In genomic region chr5:139197710-139198669, GRCh38 we compare ENCODE assay signal across 8 cellular contexts. TPM values are rescaled to one million over a fixed set of nuclear protein-coding genes. Genes with fewer than 3 reads are reported as not detected.
DNase-seq lines count a peak whose midpoint lies in the region; ATAC-seq, FAIRE-seq and TF ChIP-seq lines count a peak whose summit lies in the region.

SIL1 (minus strand) TSS chr5:139198368; CDS start chr5:139127843, 70,525 bp downstream.

- H3K79me2 ChIP-seq in Karpas-422 (ENCODE audit: low read length): peaks cover 18% of the 10 kb centered on the region

- 0 out of 2 replicates have a peak within 1 kb of the TSS, but pooled peaks have one; percentile 2 for H3K27ac ChIP-seq in Karpas-422 (ENCODE audit: low read length)
- H3K27ac ChIP-seq in esophagus muscularis mucosa (replicated peaks in 1 of 4): peak within 1 kb of the TSS; percentile 93 to 95 (median 93)
- peak within 1 kb of the TSS; percentile 99 for H3K27ac ChIP-seq in muscle layer of duodenum (ENCODE audit: low read length)

- no peaks in the 10 kb centered on the region for H3K27me3 Mint-ChIP-seq in activated T-cell treated with anti-CD3 and anti-CD28 coated beads, Interleukin-2, amount 50 U/mL, for 72 hours (ENCODE audit: low read depth)

- H3K4me3 ChIP-seq in Karpas-422 (ENCODE audit: low read length): peak within 1 kb of the TSS; percentile 83
- H3K4me3 ChIP-seq in esophagus muscularis mucosa: peak within 1 kb of the TSS; percentile 69 to 83 (median 80)
- H3K4me3 ChIP-seq in muscle layer of duodenum (ENCODE audit: low read depth in 1 of 2, low read length in 2 of 2): peak within 1 kb of the TSS; percentile 63 to 100

- peak within 1 kb of the TSS; percentile 93 for H3K27ac Mint-ChIP-seq in activated T-cell treated with anti-CD3 and anti-CD28 coated beads, Interleukin-2, amount 50 U/mL, for 72 hours

- peak within 1 kb of the TSS; percentile 81 for H3K9ac ChIP-seq in Karpas-422 (ENCODE audit: low read length)

- no peaks in the 10 kb centered on the region for H3K9me2 ChIP-seq in Karpas-422 (replicated peaks; ENCODE audit: insufficient read depth, low read length)

- peak in 1 of 3 experiments; percentile 25 for TF ChIP-seq CTCF in esophagus muscularis mucosa (IDR thresholded peaks at IDR 0.05)

- peak within 1 kb of the TSS; percentile 88 to 94 for H3K4me3 Mint-ChIP-seq in activated T-cell treated with anti-CD3 and anti-CD28 coated beads, Interleukin-2, amount 50 U/mL, for 72 hours

- H3K9me3 Mint-ChIP-seq in activated T-cell treated with anti-CD3 and anti-CD28 coated beads, Interleukin-2, amount 50 U/mL, for 72 hours: no peaks in the 10 kb centered on the region

- no peak for FAIRE-seq in RCC 7860 (lab: Jason Lieb, UNC)

- H2AFZ ChIP-seq in Karpas-422 (ENCODE audit: low read length): peak within 1 kb of the TSS; percentile 95

- peak within 1 kb of the TSS; percentile 80 for H3K4me2 ChIP-seq in Karpas-422 (ENCODE audit: low read depth, low read length, poor library complexity, severe bottlenecking)

- peaks cover 31% of the 10 kb centered on the region for H3K4me1 Mint-ChIP-seq in activated T-cell treated with anti-CD3 and anti-CD28 coated beads, Interleukin-2, amount 50 U/mL, for 72 hours (ENCODE audit: low read depth)

- H3K27me3 ChIP-seq in Karpas-422 (ENCODE audit: low read length): no peaks in the 10 kb centered on the region
- H3K27me3 ChIP-seq in esophagus muscularis mucosa: no peaks in the 10 kb centered on the region
- H3K27me3 ChIP-seq in muscle layer of duodenum (ENCODE audit: low read depth, low read length): no peaks in the 10 kb centered on the region

- no peak for TF ChIP-seq EP300 in esophagus muscularis mucosa (IDR thresholded peaks at IDR 0.05)

- 1% methylated on average over 35 of the region's 61 CpGs for WGBS in esophagus muscularis mucosa

- peak; percentile 94 for TF ChIP-seq POLR2A in esophagus muscularis mucosa (IDR thresholded peaks at IDR 0.05; ENCODE audit: low read depth)

- DNase-seq in DMS79 treated with DMSO at 0.1 percent for 48 hours (lab: John Stamatoyannopoulos, UW) (peak; percentile 65), Karpas-422 (peak; percentile 96), RCC 7860 (ENCODE audit: low spot score) (peak; percentile 84), esophagus muscularis mucosa (ENCODE audit: extremely low spot score) (peak; percentile 99)
- peak; percentile 95 for DNase-seq in activated T-cell treated with anti-CD3 and anti-CD28 coated beads, Interleukin-2, amount 50 U/mL, for 72 hours
- DNase-seq in stimulated activated CD8-positive, alpha-beta memory T cell treated with anti-CD3 and anti-CD28 coated beads, Interleukin-7, amount 100 ng/mL, for 24 hours (ENCODE audit: low read depth): peak; percentile 97

- H3K36me3 ChIP-seq in Karpas-422 (ENCODE audit: insufficient read depth, low read length) (no peaks in the 10 kb centered on the region), esophagus muscularis mucosa (no peaks in the 10 kb centered on the region), muscle layer of duodenum (ENCODE audit: control insufficient read depth in 1 of 2, insufficient read depth in 2 of 2, low read length in 2 of 2) (no peaks in the 10 kb centered on the region)

- H4K20me1 ChIP-seq in Karpas-422 (ENCODE audit: insufficient read depth, low read depth, low read length): no peaks in the 10 kb centered on the region

- H3K36me3 Mint-ChIP-seq in activated T-cell treated with anti-CD3 and anti-CD28 coated beads, Interleukin-2, amount 50 U/mL, for 72 hours (ENCODE audit: insufficient read depth in 2 of 2): peaks cover 2 to 6% of the 10 kb centered on the region in 2 donors

- peaks cover 16% of the 10 kb centered on the region for H3K4me1 ChIP-seq in Karpas-422 (ENCODE audit: low read length)
- peaks cover 13 to 42% (median 33%) of the 10 kb centered on the region in 4 donors for H3K4me1 ChIP-seq in esophagus muscularis mucosa
- H3K4me1 ChIP-seq in muscle layer of duodenum (ENCODE audit: control insufficient read depth in 1 of 2, insufficient read depth in 2 of 2, low read length in 2 of 2): peaks cover 0 to 13% of the 10 kb centered on the region in 2 donors

- peak; percentile 96 for ATAC-seq in GM21825 (IDR thresholded peaks at IDR 0.05; ENCODE audit: unreplicated experiment)
- ATAC-seq in activated T-cell treated with anti-CD3 and anti-CD28 coated beads, Interleukin-2, amount 50 U/mL, for 72 hours (replicated peaks in 1 of 2): peak; percentile 99

- intact Hi-C loops in esophagus muscularis mucosa (cut with DNase I): no loop called here

- no peaks in the 10 kb centered on the region for H3K9me3 ChIP-seq in Karpas-422 (ENCODE audit: low read length)
- no peaks in the 10 kb centered on the region for H3K9me3 ChIP-seq in esophagus muscularis mucosa
- no peaks in the 10 kb centered on the region for H3K9me3 ChIP-seq in muscle layer of duodenum (ENCODE audit: control insufficient read depth in 1 of 2, low read length in 2 of 2)

RNA-seq across cellular contexts. Expression of gene SIL1, which starts in this region (rescaled TPM):
- 10.7 and 21.8 TPM in 2 replicates for total RNA-seq in Karpas-422 (2014; rRNA removed; shearing (Covaris generic); ENCODE audit: low replicate concordance)
- total RNA-seq in activated T-cell treated with anti-CD3 and anti-CD28 coated beads, Interleukin-2, amount 50 U/mL, for 72 hours: 10 to 100 TPM; 32.5 to 37.3 TPM
- 10 to 100 TPM; 20.3 to 39.2 (median 29.1) TPM for total RNA-seq in esophagus muscularis mucosa

Comparison
In these comparisons a context has a peak if more than half of its experiments do, and no peak if none do; other contexts are left out.
1. Peak in every context shown above with its lines: DNase-seq, ATAC-seq, H3K4me3 ChIP-seq and H3K27ac ChIP-seq.
2. H3K27ac ChIP-seq: peak in every context shown above with its lines; median percentile 99 in muscle layer of duodenum; 93 in esophagus muscularis mucosa; 2 in Karpas-422.